In genomic region chr4:113955411-113955810, GRCh38 we compare ENCODE assay signal across 18 cellular contexts. TPM values are rescaled to one million over a fixed set of nuclear protein-coding genes. Genes with fewer than 3 reads are reported as not detected.
"Had no signal": no experiment of that assay in that cellular context is flagged by ENCODE, and none has a peak within 500 bp of the region (broad histone marks: within the 10 kb centered on the region; RNA-seq: fewer than 3 reads in every experiment).

No MANE protein-coding gene starts in this region.

- H3K27me3 ChIP-seq: tibial artery had no signal

- H3K9me3 ChIP-seq: neutrophil, tibial artery had no signal

- H3K4me3 Mint-ChIP-seq: activated CD8-positive, alpha-beta T cell treated with anti-CD3 and anti-CD28 coated beads for 36 hours; memory B cell; natural killer cell; stimulated activated naive B cell treated with anti-CD40 and anti-IgM and Interleukin-4, amounts not matched to agents 10 μg/mL and 1 μg/mL and 100 μg/mL, for 72 hours; WTC11 had no signal

- ATAC-seq: activated CD8-positive, alpha-beta T cell treated with anti-CD3 and anti-CD28 coated beads for 36 hours; activated naive CD4-positive, alpha-beta T cell treated with anti-CD3 and anti-CD28 coated beads, Interleukin-2, amount 50 U/mL, for 72 hours; left ventricle myocardium superior; natural killer cell; stimulated activated naive B cell treated with anti-CD40 and anti-IgM and Interleukin-4, amounts not matched to agents 10 μg/mL and 1 μg/mL and 100 μg/mL, for 72 hours; WTC11 had no signal

- H3K9me3 Mint-ChIP-seq: activated CD8-positive, alpha-beta T cell treated with anti-CD3 and anti-CD28 coated beads for 36 hours; activated naive CD4-positive, alpha-beta T cell treated with anti-CD3 and anti-CD28 coated beads, Interleukin-2, amount 50 U/mL, for 72 hours; memory B cell; natural killer cell; stimulated activated naive B cell treated with anti-CD40 and anti-IgM and Interleukin-4, amounts not matched to agents 10 μg/mL and 1 μg/mL and 100 μg/mL, for 72 hours; WTC11 had no signal

- H3K27ac ChIP-seq: cardiac muscle cell, dorsolateral prefrontal cortex, neutrophil, tibial artery had no signal

- H3K27ac Mint-ChIP-seq: activated CD8-positive, alpha-beta T cell treated with anti-CD3 and anti-CD28 coated beads for 36 hours; activated naive CD4-positive, alpha-beta T cell treated with anti-CD3 and anti-CD28 coated beads, Interleukin-2, amount 50 U/mL, for 72 hours; memory B cell; natural killer cell; stimulated activated naive B cell treated with anti-CD40 and anti-IgM and Interleukin-4, amounts not matched to agents 10 μg/mL and 1 μg/mL and 100 μg/mL, for 72 hours; WTC11 had no signal

- H3K36me3 ChIP-seq: cardiac muscle cell, neutrophil, tibial artery had no signal

- H3K36me3 Mint-ChIP-seq: activated naive CD4-positive, alpha-beta T cell treated with anti-CD3 and anti-CD28 coated beads, Interleukin-2, amount 50 U/mL, for 72 hours; memory B cell; natural killer cell; stimulated activated naive B cell treated with anti-CD40 and anti-IgM and Interleukin-4, amounts not matched to agents 10 μg/mL and 1 μg/mL and 100 μg/mL, for 72 hours; WTC11 had no signal

- DNase-seq: activated CD4-positive, alpha-beta T cell treated with anti-CD3 and anti-CD28 coated beads for 48 hours; activated CD8-positive, alpha-beta memory T cell treated with anti-CD3 and anti-CD28 coated beads, Interleukin-2, amount 50 U/mL, for 4 hours; activated CD8-positive, alpha-beta T cell treated with anti-CD3 and anti-CD28 coated beads for 36 hours; activated effector memory CD4-positive, alpha-beta T cell treated with anti-CD3 and anti-CD28 coated beads, Interleukin-2, amount 50 U/mL, for 16 hours; activated T-cell treated with anti-CD3 and anti-CD28 coated beads, Interleukin-2, amount 50 U/mL, for 48 hours; dorsolateral prefrontal cortex; hippocampal formation; kidney; left ventricle myocardium superior; natural killer cell; stimulated activated CD4-positive, alpha-beta T cell treated with anti-CD3 and anti-CD28 coated beads, Interleukin-2, amount 100 ng/mL, for 48 hours; stimulated activated naive B cell treated with anti-CD40 and anti-IgM and Interleukin-4, amounts not matched to agents 10 μg/mL and 1 μg/mL and 100 μg/mL, for 72 hours; tibial artery had no signal

- H3K4me3 ChIP-seq: cardiac muscle cell, dorsolateral prefrontal cortex, tibial artery had no signal

RNA-seq across cellular contexts. Expression of gene ARSJ, which starts 24.0 kb away (rescaled TPM):
- total RNA-seq: activated CD8-positive, alpha-beta T cell treated with anti-CD3 and anti-CD28 coated beads for 36 hours had no signal
- polyA plus RNA-seq: cardiac muscle cell had no signal
